8 cellular contexts compared by ENCODE assay signal in genomic region chr2:84970266-84970955, GRCh38. TPM values are rescaled to one million over a fixed set of nuclear protein-coding genes. Genes with fewer than 3 reads are reported as not detected.
A peak's percentile ranks its signal among the peaks of the same experiment; 100 is the strongest.
DNase-seq lines count a peak whose midpoint lies in the region; ATAC-seq lines count a peak whose summit lies in the region.

No MANE protein-coding gene starts in this region.

- peaks cover 8 to 11% of the 10 kb centered on the region in 2 experiments for H3K36me3 ChIP-seq in mesenchymal stem cell (ENCODE audit: control insufficient read depth in 1 of 2, insufficient read depth in 2 of 2, low read depth in 1 of 2, low read length in 2 of 2)

- peak overlapping the region; percentile 23 for H4K91ac ChIP-seq in mesenchymal stem cell (ENCODE audit: low read length)

- H3K4me2 ChIP-seq in mesenchymal stem cell (ENCODE audit: low read length, poor library complexity, severe bottlenecking) = peak overlapping the region; percentile 70

- H3K79me1 ChIP-seq in mesenchymal stem cell (replicated peaks; ENCODE audit: low read length, poor library complexity, severe bottlenecking) = peaks cover 8% of the 10 kb centered on the region

- DNase-seq in DMS79 treated with DMSO at 0.1 percent for 48 hours (lab: John Stamatoyannopoulos, UW) = peak; percentile 37
- no peak for DNase-seq in DMS79 (lab: John Stamatoyannopoulos, UW)
- DNase-seq in NCI-H146 (lab: John Stamatoyannopoulos, UW) = peak; percentile 86
- peak; percentile 60 to 62 for DNase-seq in activated CD4-positive, alpha-beta T cell treated with anti-CD3 and anti-CD28 coated beads, Interleukin-2, amount 50 U/mL, for 48 hours
- DNase-seq in effector CD4-positive, alpha-beta T cell = peak; percentile 47
- peak; percentile 65 for DNase-seq in mesenchymal stem cell
- DNase-seq in stimulated activated CD8-positive, alpha-beta memory T cell treated with anti-CD3 and anti-CD28 coated beads, Interleukin-15, amount 100 ng/mL, for 1 hour (ENCODE audit: low read depth) = peak; percentile 25

- H3K9ac ChIP-seq in mesenchymal stem cell (ENCODE audit: low read length) = peak overlapping the region; percentile 96

- H3K4me1 ChIP-seq in mesenchymal stem cell (ENCODE audit: control insufficient read depth, insufficient read depth, low read depth, low read length) = peaks cover 1% of the 10 kb centered on the region

- peak overlapping the region; percentile 98 for H2BK120ac ChIP-seq in mesenchymal stem cell (ENCODE audit: low read depth, low read length)

- H3K9me3 ChIP-seq in mesenchymal stem cell (ENCODE audit: control insufficient read depth, low read length) = no peaks in the 10 kb centered on the region

- peak; percentile 44 for ATAC-seq in HG02588 (IDR thresholded peaks at IDR 0.05; ENCODE audit: unreplicated experiment)

- WGBS in mesenchymal stem cell = under 1% methylated on average over 25 of the region's 84 CpGs

- no peak overlapping the region for H2BK5ac ChIP-seq in mesenchymal stem cell (ENCODE audit: low read depth, low read length, poor library complexity, severe bottlenecking)

- H2BK12ac ChIP-seq in mesenchymal stem cell (ENCODE audit: low read length in 2 of 2) = no peak overlapping the region

- no peak overlapping the region for H2BK15ac ChIP-seq in mesenchymal stem cell (ENCODE audit: low read depth, poor library complexity, severe bottlenecking)

- H4K8ac ChIP-seq in mesenchymal stem cell (ENCODE audit: low read length) = no peak overlapping the region

- no peak overlapping the region for H2AK5ac ChIP-seq in mesenchymal stem cell (ENCODE audit: low read length, severe bottlenecking)

- H3K27me3 ChIP-seq in mesenchymal stem cell (ENCODE audit: control insufficient read depth in 1 of 2, insufficient read depth in 1 of 2, low read length in 2 of 2) = no peaks in the 10 kb centered on the region

- peak overlapping the region; percentile 1 to 68 for H3K18ac ChIP-seq in mesenchymal stem cell (ENCODE audit: low read depth in 1 of 2, low read length in 2 of 2)

- no peak overlapping the region for H3K14ac ChIP-seq in mesenchymal stem cell (ENCODE audit: low read length in 2 of 2)

- H3K23ac ChIP-seq in mesenchymal stem cell (ENCODE audit: low read length in 2 of 2) = peak overlapping the region in 1 of 2 experiments; percentile 75

- H2AFZ ChIP-seq in mesenchymal stem cell (ENCODE audit: low read depth, low read length) = no peak overlapping the region

- H3K27ac ChIP-seq in mesenchymal stem cell (ENCODE audit: low read length, poor library complexity, severe bottlenecking) = peak overlapping the region; percentile 78

- peak overlapping the region; percentile 83 to 89 for H3K4me3 ChIP-seq in mesenchymal stem cell (ENCODE audit: insufficient read depth in 1 of 2, low read depth in 1 of 2, low read length in 2 of 2)

- peak overlapping the region; percentile 5 to 29 for H3K4ac ChIP-seq in mesenchymal stem cell (ENCODE audit: low read depth in 1 of 2, low read length in 2 of 2)

RNA-seq across cellular contexts. Expression of gene KCMF1, which starts 0.6 kb away (rescaled TPM):
- 33.7 TPM for polyA plus RNA-seq in mesenchymal stem cell (2013, experiment 1 of 2)
- 36.1 TPM for polyA plus RNA-seq in mesenchymal stem cell (2013, experiment 2 of 2)
